ENCODE assay signal across 8 cellular contexts in the genomic region with DNA sequence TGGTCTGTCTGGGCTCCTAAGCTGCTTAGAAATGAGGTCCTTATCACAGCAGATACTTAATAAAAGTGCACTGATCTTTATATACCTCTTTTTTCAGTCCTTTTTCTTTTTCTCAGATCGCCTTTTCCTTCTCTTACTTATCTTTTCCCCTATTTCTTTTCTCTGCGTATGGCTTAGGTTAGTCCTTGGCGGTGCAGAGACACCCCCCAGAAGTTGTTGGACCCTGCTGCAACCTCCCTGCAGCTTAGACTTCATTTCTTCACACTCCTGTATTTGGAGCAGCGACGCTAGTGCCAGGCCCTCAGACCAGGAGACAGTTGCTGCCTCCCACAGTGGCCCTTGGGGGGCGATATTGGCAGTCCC.
A peak's percentile ranks its signal among the peaks of the same experiment; 100 is the strongest.
DNase-seq lines count a peak whose midpoint lies in the region; ATAC-seq and TF ChIP-seq lines count a peak whose summit lies in the region.

No MANE protein-coding gene starts in this region.

- peak overlapping the region; percentile 73 for H3K4me3 ChIP-seq in DOHH2 (ENCODE audit: low read length)
- peak overlapping the region; percentile 52 for H3K4me3 ChIP-seq in SJCRH30
- no peak overlapping the region for H3K4me3 ChIP-seq in esophagus (ENCODE audit: low read depth in 1 of 2, low read length in 2 of 2)

- 51 to 53% methylated on average over 6 of the region's 6 CpGs for WGBS in esophagus, 2 donors

- H3K27me3 ChIP-seq in DOHH2 (ENCODE audit: control insufficient read depth, low read length): no peaks in the 10 kb centered on the region
- no peaks in the 10 kb centered on the region for H3K27me3 ChIP-seq in SJCRH30
- no peaks in the 10 kb centered on the region for H3K27me3 ChIP-seq in esophagus (ENCODE audit: control insufficient read depth in 1 of 2, insufficient read depth in 2 of 2, low read length in 2 of 2)

- peak; percentile 69 for TF ChIP-seq CTCF in DOHH2 (IDR thresholded peaks at IDR 0.05; ENCODE audit: low read depth, low read length, poor library complexity, severe bottlenecking)

- H3K9me3 ChIP-seq in DOHH2 (ENCODE audit: control insufficient read depth, insufficient read depth, low read length) (no peaks in the 10 kb centered on the region), SJCRH30 (replicated peaks) (no peaks in the 10 kb centered on the region), esophagus (ENCODE audit: control insufficient read depth in 2 of 2, insufficient read depth in 1 of 2, low read depth in 1 of 2, low read length in 1 of 2) (no peaks in the 10 kb centered on the region)

- intact Hi-C loops in left colon (cut with DNase I, micrococcal nuclease): no loop called here

- H3F3A ChIP-seq in DOHH2 (ENCODE audit: control insufficient read depth, insufficient read depth): peaks cover 17% of the 10 kb centered on the region

- no peaks in the 10 kb centered on the region for H4K20me1 ChIP-seq in DOHH2 (ENCODE audit: control insufficient read depth, insufficient read depth, low read depth, low read length)

- no peak for DNase-seq in SJCRH30
- peak; percentile 3 for DNase-seq in retina
- no peak for DNase-seq in left colon
- no peak for DNase-seq in superior temporal gyrus (ENCODE audit: extremely low spot score)

- no peaks in the 10 kb centered on the region for H3K79me2 ChIP-seq in DOHH2 (ENCODE audit: control insufficient read depth, low read length)

- ATAC-seq in left colon (no peak), HG02938 (IDR thresholded peaks at IDR 0.05; ENCODE audit: unreplicated experiment) (no peak), HG02678 (IDR thresholded peaks at IDR 0.05; ENCODE audit: unreplicated experiment) (no peak)

- H3K9me2 ChIP-seq in DOHH2 (replicated peaks; ENCODE audit: control insufficient read depth, low read length): no peaks in the 10 kb centered on the region

- no peaks in the 10 kb centered on the region for H3K36me3 ChIP-seq in DOHH2 (ENCODE audit: control insufficient read depth, low read length)
- no peaks in the 10 kb centered on the region for H3K36me3 ChIP-seq in SJCRH30
- no peaks in the 10 kb centered on the region for H3K36me3 ChIP-seq in esophagus (ENCODE audit: control insufficient read depth in 2 of 2, insufficient read depth in 2 of 2, low read length in 1 of 2)

- peaks cover 49% of the 10 kb centered on the region for H3K4me1 ChIP-seq in DOHH2 (ENCODE audit: control insufficient read depth, low read length)
- peaks cover 15% of the 10 kb centered on the region for H3K4me1 ChIP-seq in SJCRH30
- H3K4me1 ChIP-seq in esophagus (ENCODE audit: control insufficient read depth in 2 of 2, insufficient read depth in 2 of 2, low read length in 1 of 2): peaks cover 0 to 6% of the 10 kb centered on the region in 2 donors

- peak overlapping the region; percentile 96 for H3K4me2 ChIP-seq in DOHH2 (ENCODE audit: low read length)

- H3K27ac ChIP-seq in DOHH2 (ENCODE audit: low read depth, low read length): peak overlapping the region; percentile 85
- H3K27ac ChIP-seq in SJCRH30: peak overlapping the region; percentile 88
- peak overlapping the region; percentile 87 to 94 for H3K27ac ChIP-seq in esophagus (ENCODE audit: low read depth in 2 of 2, low read length in 1 of 2)

Comparison
In these comparisons a context has a peak if more than half of its experiments do, and no peak if none do; other contexts are left out.
1. H3K4me3 ChIP-seq: peak in DOHH2 (single experiment) and SJCRH30 (single experiment); none in esophagus (0 of 2).
2. Peak in every context shown above with its lines, with median percentiles within 50 percentile points of each other: H3K27ac ChIP-seq.